1 cellular context compared by ENCODE assay signal in genomic region chr11:60918941-60919275, GRCh38.
TF ChIP-seq lines count a peak whose summit lies in the region.

No MANE protein-coding gene starts in this region.

TF ChIP-seq in GM12891, 5 proteins besides CTCF, POLR2A, EP300 and RAD21:
- TF ChIP-seq SPI1 (IDR thresholded peaks at IDR 0.05; ENCODE audit: low read depth, low read length) (no peak), TAF1 (IDR thresholded peaks at IDR 0.05; ENCODE audit: low read depth, low read length) (no peak), POU2F2 (IDR thresholded peaks at IDR 0.05; ENCODE audit: low read depth, low read length) (no peak), PAX5 (IDR thresholded peaks at IDR 0.05; ENCODE audit: insufficient read depth, low read length, severe bottlenecking) (no peak), POLR2AphosphoS5 (IDR thresholded peaks at IDR 0.05; ENCODE audit: low read depth, low read length) (no peak)
